ENCODE assay signal across 1 cellular context in genomic region chr2:37561615-37562569, GRCh38.
TF ChIP-seq lines count a peak whose summit lies in the region.

No MANE protein-coding gene starts in this region.

TF ChIP-seq in GM12878, 131 proteins besides CTCF, POLR2A, EP300 and RAD21 (continued from another document):
- TF ChIP-seq BCLAF1 (IDR thresholded peaks at IDR 0.05) (no peak), KDM1A (IDR thresholded peaks at IDR 0.05; ENCODE audit: borderline replicate concordance) (no peak), MTA3 (IDR thresholded peaks at IDR 0.05; ENCODE audit: borderline replicate concordance, low read length) (no peak), USF2 (IDR thresholded peaks at IDR 0.05; ENCODE audit: borderline replicate concordance, low read depth, low read length) (peak; percentile 91), SP1 (IDR thresholded peaks at IDR 0.05; ENCODE audit: low read depth, low read length) (no peak), SIN3A (IDR thresholded peaks at IDR 0.05; ENCODE audit: low read depth, low read length) (no peak), TCF12 (IDR thresholded peaks at IDR 0.05; ENCODE audit: low read depth, low read length) (no peak), E2F4 (IDR thresholded peaks at IDR 0.05; ENCODE audit: low read depth, low read length) (no peak), ZNF592 (IDR thresholded peaks at IDR 0.05) (no peak), MLLT1 (IDR thresholded peaks at IDR 0.05) (no peak), FOXK2 (IDR thresholded peaks at IDR 0.05) (no peak), ATF2 (IDR thresholded peaks at IDR 0.05; ENCODE audit: low read length) (peak; percentile 33; the same call in 1 of the 2 replicates), EED (IDR thresholded peaks at IDR 0.05; ENCODE audit: low read depth) (no peak), YBX1 (IDR thresholded peaks at IDR 0.05) (no peak), RUNX3 (IDR thresholded peaks at IDR 0.05; ENCODE audit: low read length) (0 out of 2 replicates have a peak, but pooled peaks have one; percentile 21), PRDM15 (CRISPR knock-in tag; IDR thresholded peaks at IDR 0.05) (no peak), BCL11A (IDR thresholded peaks at IDR 0.05; ENCODE audit: low read depth, low read length) (no peak), JUND (IDR thresholded peaks at IDR 0.05; ENCODE audit: low read depth, low read length) (no peak), CREB1 (IDR thresholded peaks at IDR 0.05; ENCODE audit: low read depth) (no peak)
- TF ChIP-seq, protein P1, sequence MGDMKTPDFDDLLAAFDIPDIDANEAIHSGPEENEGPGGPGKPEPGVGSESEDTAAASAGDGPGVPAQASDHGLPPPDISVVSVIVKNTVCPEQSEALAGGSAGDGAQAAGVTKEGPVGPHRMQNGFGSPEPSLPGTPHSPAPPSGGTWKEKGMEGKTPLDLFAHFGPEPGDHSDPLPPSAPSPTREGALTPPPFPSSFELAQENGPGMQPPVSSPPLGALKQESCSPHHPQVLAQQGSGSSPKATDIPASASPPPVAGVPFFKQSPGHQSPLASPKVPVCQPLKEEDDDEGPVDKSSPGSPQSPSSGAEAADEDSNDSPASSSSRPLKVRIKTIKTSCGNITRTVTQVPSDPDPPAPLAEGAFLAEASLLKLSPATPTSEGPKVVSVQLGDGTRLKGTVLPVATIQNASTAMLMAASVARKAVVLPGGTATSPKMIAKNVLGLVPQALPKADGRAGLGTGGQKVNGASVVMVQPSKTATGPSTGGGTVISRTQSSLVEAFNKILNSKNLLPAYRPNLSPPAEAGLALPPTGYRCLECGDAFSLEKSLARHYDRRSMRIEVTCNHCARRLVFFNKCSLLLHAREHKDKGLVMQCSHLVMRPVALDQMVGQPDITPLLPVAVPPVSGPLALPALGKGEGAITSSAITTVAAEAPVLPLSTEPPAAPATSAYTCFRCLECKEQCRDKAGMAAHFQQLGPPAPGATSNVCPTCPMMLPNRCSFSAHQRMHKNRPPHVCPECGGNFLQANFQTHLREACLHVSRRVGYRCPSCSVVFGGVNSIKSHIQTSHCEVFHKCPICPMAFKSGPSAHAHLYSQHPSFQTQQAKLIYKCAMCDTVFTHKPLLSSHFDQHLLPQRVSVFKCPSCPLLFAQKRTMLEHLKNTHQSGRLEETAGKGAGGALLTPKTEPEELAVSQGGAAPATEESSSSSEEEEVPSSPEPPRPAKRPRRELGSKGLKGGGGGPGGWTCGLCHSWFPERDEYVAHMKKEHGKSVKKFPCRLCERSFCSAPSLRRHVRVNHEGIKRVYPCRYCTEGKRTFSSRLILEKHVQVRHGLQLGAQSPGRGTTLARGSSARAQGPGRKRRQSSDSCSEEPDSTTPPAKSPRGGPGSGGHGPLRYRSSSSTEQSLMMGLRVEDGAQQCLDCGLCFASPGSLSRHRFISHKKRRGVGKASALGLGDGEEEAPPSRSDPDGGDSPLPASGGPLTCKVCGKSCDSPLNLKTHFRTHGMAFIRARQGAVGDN (IDR thresholded peaks at IDR 0.05) = 0 out of 2 replicates have a peak, but pooled peaks have one; percentile 31
- TF ChIP-seq, protein P2, sequence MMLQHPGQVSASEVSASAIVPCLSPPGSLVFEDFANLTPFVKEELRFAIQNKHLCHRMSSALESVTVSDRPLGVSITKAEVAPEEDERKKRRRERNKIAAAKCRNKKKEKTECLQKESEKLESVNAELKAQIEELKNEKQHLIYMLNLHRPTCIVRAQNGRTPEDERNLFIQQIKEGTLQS (IDR thresholded peaks at IDR 0.05; ENCODE audit: borderline replicate concordance, extremely low read depth, low read depth, low read length) = peak; percentile 73; the same call in 1 of the 2 replicates
TF ChIP-seq in GM12878: peak in this region for 15.
